25 cellular contexts compared by ENCODE assay signal in genomic region chr3:81244196-81244595, GRCh38.
"Had no signal": no experiment of that assay in that cellular context is flagged by ENCODE, and none has a peak within 500 bp of the region (broad histone marks: within the 10 kb centered on the region; RNA-seq: fewer than 3 reads in every experiment).

No MANE protein-coding gene starts in this region.

- FAIRE-seq: endometrium, islet of Langerhans, keratinocyte had no signal

- H3K27ac ChIP-seq: colonic mucosa, epithelial cell of prostate, esophagus squamous epithelium, gastrocnemius medialis, heart left ventricle, hepatocyte, left lung, lower lobe of right lung had no signal

- H3K27ac Mint-ChIP-seq: dendritic cell treated with granulocyte-macrophage colony-stimulating factor and Interleukin-4, amounts not matched to agents 40 ng/mL and 50 ng/mL, for 4 days; effector memory CD8-positive, alpha-beta T cell; endodermal cell; immature natural killer cell had no signal

- H3K36me3 Mint-ChIP-seq: immature natural killer cell had no signal

- DNase-seq: colonic mucosa; cortex of kidney; effector CD8-positive, alpha-beta T cell; effector memory CD8-positive, alpha-beta T cell; endodermal cell; erythroblast; esophagus squamous epithelium; foreskin fibroblast; foreskin melanocyte; gastrocnemius medialis; heart left ventricle; hypothalamus; immature natural killer cell; left cardiac atrium; left lung; left ventricle myocardium superior; lower lobe of right lung; mesendoderm; midbrain had no signal

- H3K79me2 ChIP-seq: hepatocyte had no signal

- H3K27me3 ChIP-seq: colonic mucosa, esophagus squamous epithelium, gastrocnemius medialis, heart left ventricle, hepatocyte, left lung had no signal

- H3K36me3 ChIP-seq: colonic mucosa, esophagus squamous epithelium, gastrocnemius medialis, heart left ventricle, left lung, lower lobe of right lung had no signal

- H3K4me3 ChIP-seq: colonic mucosa, esophagus squamous epithelium, gastrocnemius medialis, heart left ventricle, hepatocyte, left lung, lower lobe of right lung had no signal

- H3K4me2 ChIP-seq: hepatocyte had no signal

- H3K9me3 Mint-ChIP-seq: dendritic cell treated with granulocyte-macrophage colony-stimulating factor and Interleukin-4, amounts not matched to agents 40 ng/mL and 50 ng/mL, for 4 days; endodermal cell had no signal

- H3K9me3 ChIP-seq: colonic mucosa, esophagus squamous epithelium, gastrocnemius medialis, heart left ventricle, left lung, lower lobe of right lung had no signal

- H3K4me1 Mint-ChIP-seq: endodermal cell had no signal

- H3K4me3 Mint-ChIP-seq: dendritic cell treated with granulocyte-macrophage colony-stimulating factor and Interleukin-4, amounts not matched to agents 40 ng/mL and 50 ng/mL, for 4 days; effector memory CD8-positive, alpha-beta T cell; endodermal cell; immature natural killer cell had no signal

- H2AFZ ChIP-seq: hepatocyte had no signal

- H3K27me3 Mint-ChIP-seq: dendritic cell treated with granulocyte-macrophage colony-stimulating factor and Interleukin-4, amounts not matched to agents 40 ng/mL and 50 ng/mL, for 4 days; effector memory CD8-positive, alpha-beta T cell had no signal
